Comparison of ENCODE assay signal across 8 cellular contexts in genomic region chr9:121322037-121322736, GRCh38. TPM values are rescaled to one million over a fixed set of nuclear protein-coding genes. Genes with fewer than 3 reads are reported as not detected.
A peak's percentile ranks its signal among the peaks of the same experiment; 100 is the strongest.
DNase-seq lines count a peak whose midpoint lies in the region; ATAC-seq, FAIRE-seq and TF ChIP-seq lines count a peak whose summit lies in the region.

No MANE protein-coding gene starts in this region.

- intact Hi-C loops in activated CD8-positive, alpha-beta T cell treated with anti-CD3 and anti-CD28 coated beads for 36 hours (cut with micrococcal nuclease): no loop called here

- TF ChIP-seq POLR2A in upper lobe of left lung (IDR thresholded peaks at IDR 0.05): no peak

- H3K4me1 ChIP-seq in upper lobe of left lung: peaks cover 42 to 67% (median 61%) of the 10 kb centered on the region in 4 donors
- H3K4me1 ChIP-seq in CD8-positive, alpha-beta memory T cell (ENCODE audit: insufficient read depth, low read length): peaks cover 13% of the 10 kb centered on the region

- peaks cover 0 to 2% of the 10 kb centered on the region in 2 donors for H3K36me3 Mint-ChIP-seq in activated T-cell treated with anti-CD3 and anti-CD28 coated beads, Interleukin-2, amount 50 U/mL, for 72 hours (ENCODE audit: insufficient read depth in 2 of 2)
- H3K36me3 Mint-ChIP-seq in activated CD8-positive, alpha-beta T cell treated with anti-CD3 and anti-CD28 coated beads for 36 hours (ENCODE audit: low read depth): no peaks in the 10 kb centered on the region
- H3K36me3 Mint-ChIP-seq in CD8-positive, alpha-beta memory T cell: peaks cover 0 to 9% (median 8%) of the 10 kb centered on the region in 3 donors

- CTCF ChIA-PET in activated CD8-positive, alpha-beta T cell treated with anti-CD3 and anti-CD28 coated beads for 36 hours (lab: Charles Lee): interaction anchor here (1.2 to 2.9 kb wide), 2 partner anchors 12 to 79 kb away, joined by 3 to 24 read pairs; no protein-coding TSS in a partner anchor
- CTCF ChIA-PET in CD8-positive, alpha-beta memory T cell (lab: Charles Lee): interaction anchor here (3.0 to 7.7 kb wide), 4 partner anchors 28 to 109 kb away, joined by 20 to 212 read pairs (median 118); no protein-coding TSS in a partner anchor

- H3K9me3 Mint-ChIP-seq in activated T-cell treated with anti-CD3 and anti-CD28 coated beads, Interleukin-2, amount 50 U/mL, for 72 hours: no peaks in the 10 kb centered on the region
- H3K9me3 Mint-ChIP-seq in activated CD8-positive, alpha-beta T cell treated with anti-CD3 and anti-CD28 coated beads for 36 hours: no peaks in the 10 kb centered on the region
- no peaks in the 10 kb centered on the region for H3K9me3 Mint-ChIP-seq in CD8-positive, alpha-beta memory T cell

- POLR2A ChIA-PET in activated CD8-positive, alpha-beta T cell treated with anti-CD3 and anti-CD28 coated beads for 36 hours (lab: Charles Lee): no interaction called here
- POLR2A ChIA-PET in CD8-positive, alpha-beta memory T cell (lab: Charles Lee): no interaction called here

- H3K4me3 Mint-ChIP-seq in activated T-cell treated with anti-CD3 and anti-CD28 coated beads, Interleukin-2, amount 50 U/mL, for 72 hours: peak overlapping the region in 1 of 2 donors; percentile 15
- H3K4me3 Mint-ChIP-seq in activated CD8-positive, alpha-beta T cell treated with anti-CD3 and anti-CD28 coated beads for 36 hours: no peak overlapping the region
- peak overlapping the region in 1 of 7 donors; percentile 13 for H3K4me3 Mint-ChIP-seq in CD8-positive, alpha-beta memory T cell

- H3K9me3 ChIP-seq in upper lobe of left lung: no peaks in the 10 kb centered on the region
- no peaks in the 10 kb centered on the region for H3K9me3 ChIP-seq in CD8-positive, alpha-beta memory T cell (ENCODE audit: low read length)

- no peaks in the 10 kb centered on the region for H3K27me3 ChIP-seq in upper lobe of left lung
- no peaks in the 10 kb centered on the region for H3K27me3 ChIP-seq in CD8-positive, alpha-beta memory T cell (ENCODE audit: insufficient read depth, low read length, poor library complexity, severe bottlenecking)

- peak overlapping the region; percentile 62 for H3K27ac Mint-ChIP-seq in activated T-cell treated with anti-CD3 and anti-CD28 coated beads, Interleukin-2, amount 50 U/mL, for 72 hours
- H3K27ac Mint-ChIP-seq in activated CD8-positive, alpha-beta T cell treated with anti-CD3 and anti-CD28 coated beads for 36 hours: no peak overlapping the region
- peak overlapping the region in 2 of 8 donors; percentile 8 to 10 for H3K27ac Mint-ChIP-seq in CD8-positive, alpha-beta memory T cell

- no peak overlapping the region for H3K4me3 ChIP-seq in upper lobe of left lung
- H3K4me3 ChIP-seq in CD8-positive, alpha-beta memory T cell (ENCODE audit: low read length): no peak overlapping the region

- H3K27me3 Mint-ChIP-seq in activated T-cell treated with anti-CD3 and anti-CD28 coated beads, Interleukin-2, amount 50 U/mL, for 72 hours (ENCODE audit: low read depth): no peaks in the 10 kb centered on the region
- no peaks in the 10 kb centered on the region for H3K27me3 Mint-ChIP-seq in activated CD8-positive, alpha-beta T cell treated with anti-CD3 and anti-CD28 coated beads for 36 hours
- no peaks in the 10 kb centered on the region for H3K27me3 Mint-ChIP-seq in CD8-positive, alpha-beta memory T cell

- H3K36me3 ChIP-seq in upper lobe of left lung: peaks cover 17 to 87% (median 66%) of the 10 kb centered on the region in 4 donors
- H3K36me3 ChIP-seq in CD8-positive, alpha-beta memory T cell (ENCODE audit: insufficient read depth, low read length): no peaks in the 10 kb centered on the region

- FAIRE-seq in islet of Langerhans (lab: Jason Lieb, UNC): peak; percentile 13

- peak overlapping the region; percentile 76 to 89 (median 82) for H3K27ac ChIP-seq in upper lobe of left lung
- no peak overlapping the region for H3K27ac ChIP-seq in CD8-positive, alpha-beta memory T cell (ENCODE audit: low read depth, low read length)

- 26 to 41% methylated on average over 5 of the region's 5 CpGs for WGBS in upper lobe of left lung, 2 donors

- TF ChIP-seq CTCF in activated CD8-positive, alpha-beta T cell treated with anti-CD3 and anti-CD28 coated beads for 36 hours (IDR thresholded peaks at IDR 0.05): no peak
- TF ChIP-seq CTCF in upper lobe of left lung (IDR thresholded peaks at IDR 0.05) (peak in 1 of 6 experiments; percentile 8), GM20000 (IDR thresholded peaks at IDR 0.05; ENCODE audit: extremely low read depth, missing control alignments) (no peak)

- peak; percentile 67 to 70 for ATAC-seq in activated T-cell treated with anti-CD3 and anti-CD28 coated beads, Interleukin-2, amount 50 U/mL, for 72 hours (replicated peaks in 1 of 2)
- peak; percentile 18 for ATAC-seq in activated CD8-positive, alpha-beta T cell treated with anti-CD3 and anti-CD28 coated beads for 36 hours
- ATAC-seq in upper lobe of left lung (ENCODE audit: low FRiP score in 2 of 2): peak in 1 of 2 donors; percentile 18

- H3K4me1 Mint-ChIP-seq in activated T-cell treated with anti-CD3 and anti-CD28 coated beads, Interleukin-2, amount 50 U/mL, for 72 hours (ENCODE audit: low read depth): peaks cover 28% of the 10 kb centered on the region
- H3K4me1 Mint-ChIP-seq in activated CD8-positive, alpha-beta T cell treated with anti-CD3 and anti-CD28 coated beads for 36 hours (ENCODE audit: low read depth): peaks cover 14% of the 10 kb centered on the region
- peaks cover 29 to 43% (median 34%) of the 10 kb centered on the region in 3 donors for H3K4me1 Mint-ChIP-seq in CD8-positive, alpha-beta memory T cell

- peak in 3 of 4 donors; percentile 69 to 96 (median 94) for TF ChIP-seq EP300 in upper lobe of left lung (IDR thresholded peaks at IDR 0.05)

- peak in 1 of 2 donors; percentile 32 for DNase-seq in activated T-cell treated with anti-CD3 and anti-CD28 coated beads, Interleukin-2, amount 50 U/mL, for 72 hours
- no peak for DNase-seq in activated T-cell treated with anti-CD3 and anti-CD28 coated beads, Interleukin-2, amount 50 U/mL, for 48 hours
- DNase-seq in activated CD8-positive, alpha-beta T cell treated with anti-CD3 and anti-CD28 coated beads for 36 hours: no peak
- DNase-seq in upper lobe of left lung (no peak), GM20000 (ENCODE audit: low spot score) (no peak)
- DNase-seq in CD8-positive, alpha-beta memory T cell: no peak
- no peak for DNase-seq in activated effector memory CD4-positive, alpha-beta T cell treated with anti-CD3 and anti-CD28 coated beads, Interleukin-2, amount 50 U/mL, for 16 hours

RNA-seq across cellular contexts. Expression of gene STOM, which starts 47.9 kb away (rescaled TPM):
- 10 to 100 TPM; 63.7 to 90.6 TPM for total RNA-seq in activated T-cell treated with anti-CD3 and anti-CD28 coated beads, Interleukin-2, amount 50 U/mL, for 72 hours
- total RNA-seq in activated CD8-positive, alpha-beta T cell treated with anti-CD3 and anti-CD28 coated beads for 36 hours: 10 to 100 TPM; 31.7 to 32.5 TPM
- 100 to 1,000 TPM in 5 of 6 donors, 10 to 100 TPM in 1; 96.4 to 480 (median 362) TPM for total RNA-seq in upper lobe of left lung
- total RNA-seq in CD8-positive, alpha-beta memory T cell: 10 to 100 TPM; 63.0 to 67.3 TPM
- 315 TPM for polyA plus RNA-seq in CD8-positive, alpha-beta memory T cell

RNA-seq across cellular contexts. Expression of gene GSN, which starts 54.2 kb away (rescaled TPM):
- total RNA-seq in activated T-cell treated with anti-CD3 and anti-CD28 coated beads, Interleukin-2, amount 50 U/mL, for 72 hours: 1 to 10 TPM; 3.6 to 4.0 TPM
- total RNA-seq in activated CD8-positive, alpha-beta T cell treated with anti-CD3 and anti-CD28 coated beads for 36 hours: 1 to 10 TPM; 1.9 to 2.2 TPM
- total RNA-seq in upper lobe of left lung: 100 to 1,000 TPM; 217 to 935 (median 648) TPM
- 1 to 10 TPM; 4.1 to 4.2 TPM for total RNA-seq in CD8-positive, alpha-beta memory T cell
- 6.3 TPM for polyA plus RNA-seq in CD8-positive, alpha-beta memory T cell

Comparison
In these comparisons a context has a peak if more than half of its experiments do, and no peak if none do; other contexts are left out.
1. RNA of gene GSN, which starts 54.2 kb away (total RNA-seq): 217 to 935 TPM in upper lobe of left lung; 4.1 to 4.2 TPM in CD8-positive, alpha-beta memory T cell, 3.6 to 4.0 TPM in activated T-cell treated with anti-CD3 and anti-CD28 coated beads, Interleukin-2, amount 50 U/mL, for 72 hours and 1.9 to 2.2 TPM in activated CD8-positive, alpha-beta T cell treated with anti-CD3 and anti-CD28 coated beads for 36 hours; every median in the first group is over 10 times any median in the second.